ENCODE assay signal across 14 cellular contexts in the genomic region with DNA sequence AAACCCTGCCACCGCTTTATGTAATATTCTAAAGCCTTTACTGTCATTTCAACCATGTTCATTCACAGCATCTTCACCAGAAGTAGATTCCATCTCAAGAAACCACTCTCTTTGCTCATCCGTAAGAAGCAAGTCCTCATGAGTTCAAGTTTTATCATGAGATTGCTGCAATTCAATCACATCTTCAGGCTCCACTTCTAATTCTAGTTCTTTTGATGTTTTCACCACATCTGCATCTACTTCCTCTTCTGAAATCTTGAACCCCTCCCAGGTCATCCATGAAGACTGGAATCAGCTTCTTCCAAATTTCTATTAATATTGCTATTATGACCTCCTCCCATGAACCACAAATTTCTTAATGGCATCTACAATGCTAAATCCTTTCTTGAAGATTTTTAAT.
DNase-seq lines count a peak whose midpoint lies in the region; ATAC-seq and TF ChIP-seq lines count a peak whose summit lies in the region.
"Had no signal": no experiment of that assay in that cellular context is flagged by ENCODE, and none has a peak within 500 bp of the region (broad histone marks: within the 10 kb centered on the region; RNA-seq: fewer than 3 reads in every experiment).

No MANE protein-coding gene starts in this region.

- no peaks in the 10 kb centered on the region for H3K9me2 ChIP-seq in SU-DHL-6 (replicated peaks; ENCODE audit: insufficient read depth, low read length)

- H4K20me1 ChIP-seq in BLaER1 (no peaks in the 10 kb centered on the region; the same call in 1 of the 2 replicates), SU-DHL-6 (ENCODE audit: low read depth, low read length) (peaks cover 8% of the 10 kb centered on the region; the same call in 1 of the 2 replicates)

- H3K79me2 ChIP-seq in SU-DHL-6 (ENCODE audit: insufficient read depth, low read length): peaks cover 100% of the 10 kb centered on the region

- H3K4me1 ChIP-seq in BLaER1 (peaks cover 77% of the 10 kb centered on the region), endodermal cell (ENCODE audit: control insufficient read depth, insufficient read depth, low read length) (peaks cover 14% of the 10 kb centered on the region)
- peaks cover 69% of the 10 kb centered on the region for H3K4me1 ChIP-seq in CD4-positive, CD25-positive, alpha-beta regulatory T cell (ENCODE audit: control insufficient read depth, insufficient read depth, low read length, poor library complexity, severe bottlenecking)

- H3K4me2 ChIP-seq in BLaER1 (peak overlapping the region; percentile 74), SU-DHL-6 (ENCODE audit: low read depth, low read length, poor library complexity, severe bottlenecking) (peak overlapping the region; percentile 67)
- H3K4me2 ChIP-seq: PC-9 had no signal

- peak overlapping the region in 3 of 4 donors; percentile 46 to 73 (median 55) for H3K4me3 Mint-ChIP-seq in CD4-positive, CD25-positive, alpha-beta regulatory T cell
- H3K4me3 Mint-ChIP-seq in endodermal cell: no peak overlapping the region

- no peak overlapping the region for H2AFZ ChIP-seq in SU-DHL-6 (ENCODE audit: low read depth, low read length, severe bottlenecking)
- H2AFZ ChIP-seq: PC-9 had no signal

- H3K36me3 Mint-ChIP-seq in CD4-positive, CD25-positive, alpha-beta regulatory T cell: peaks cover 15% of the 10 kb centered on the region
- peaks cover 15% of the 10 kb centered on the region for H3K36me3 Mint-ChIP-seq in endodermal cell (ENCODE audit: low read depth)

- no peaks in the 10 kb centered on the region for H3K27me3 ChIP-seq in BLaER1
- H3K27me3 ChIP-seq in CD4-positive, CD25-positive, alpha-beta regulatory T cell (ENCODE audit: control insufficient read depth, insufficient read depth, low read length): no peaks in the 10 kb centered on the region
- H3K27me3 ChIP-seq in SU-DHL-6 (ENCODE audit: low read length): no peaks in the 10 kb centered on the region
- no peaks in the 10 kb centered on the region for H3K27me3 ChIP-seq in endodermal cell (ENCODE audit: control insufficient read depth, insufficient read depth, low read length, poor library complexity, severe bottlenecking)

- H3K27ac ChIP-seq in BLaER1: peak overlapping the region; percentile 85; the same call in 1 of the 2 replicates
- H3K27ac ChIP-seq in CD4-positive, CD25-positive, alpha-beta regulatory T cell (ENCODE audit: insufficient read depth, low read length, poor library complexity, severe bottlenecking): no peak overlapping the region
- peak overlapping the region; percentile 87 for H3K27ac ChIP-seq in SU-DHL-6 (ENCODE audit: low read depth, low read length)
- H3K27ac ChIP-seq in endodermal cell (ENCODE audit: low read depth, low read length): no peak overlapping the region
- H3K27ac ChIP-seq: PC-9 had no signal

- DNase-seq in CD4-positive, CD25-positive, alpha-beta regulatory T cell: no peak
- DNase-seq in endodermal cell: no peak
- no peak for DNase-seq in NCI-H2227 (lab: John Stamatoyannopoulos, UW; ENCODE audit: unreplicated experiment)
- no peak for DNase-seq in globus pallidus (ENCODE audit: low spot score)
- DNase-seq: DMS79, HCEC 1CT, NCI-H1417 treated with DMSO at 0.1 percent for 48 hours, NCI-H2081, NCI-H526 treated with DMSO at 0.1 percent for 48 hours, PC-9 had no signal

- 92 to 100% methylated on average over 2 of the region's 2 CpGs for WGBS in endodermal cell (ENCODE audit: insufficient coverage in 1 of 2, insufficient read length in 1 of 2), 2 experiments

- no peak for ATAC-seq in CD4-positive, CD25-positive, alpha-beta regulatory T cell (ENCODE audit: low read depth in 2 of 2)
- ATAC-seq in GM19397 (IDR thresholded peaks at IDR 0.05; ENCODE audit: unreplicated experiment): no peak
- ATAC-seq: HepG2 had no signal

- no peak for TF ChIP-seq CTCF in SU-DHL-6 (IDR thresholded peaks at IDR 0.05; ENCODE audit: insufficient read depth, low read length, poor library complexity, severe bottlenecking)
- no peak for TF ChIP-seq CTCF in endodermal cell (conservative IDR thresholded peaks at IDR 0.05)

- H3K9ac ChIP-seq in BLaER1: no peak overlapping the region
- peak overlapping the region; percentile 41 for H3K9ac ChIP-seq in SU-DHL-6 (ENCODE audit: low read length)
- H3K9ac ChIP-seq in endodermal cell (ENCODE audit: extremely low read depth, low read length, poor library complexity, severe bottlenecking): no peak overlapping the region

- H3K27ac Mint-ChIP-seq in CD4-positive, CD25-positive, alpha-beta regulatory T cell: peak overlapping the region in 2 of 3 donors; percentile 39 to 40
- no peak overlapping the region for H3K27ac Mint-ChIP-seq in endodermal cell

- H3K4me3 ChIP-seq in BLaER1 (no peak overlapping the region), SU-DHL-6 (ENCODE audit: insufficient read depth, low read length, poor library complexity, severe bottlenecking) (peak overlapping the region; percentile 3), endodermal cell (ENCODE audit: low read length) (peak overlapping the region; percentile 46)
- H3K4me3 ChIP-seq in CD4-positive, CD25-positive, alpha-beta regulatory T cell (ENCODE audit: low read depth, low read length): peak overlapping the region; percentile 10
- H3K4me3 ChIP-seq: PC-9 had no signal

- H3K36me3 ChIP-seq in BLaER1: peaks cover 28% of the 10 kb centered on the region
- peaks cover 3% of the 10 kb centered on the region for H3K36me3 ChIP-seq in CD4-positive, CD25-positive, alpha-beta regulatory T cell (ENCODE audit: control insufficient read depth, insufficient read depth, low read length)
- H3K36me3 ChIP-seq in SU-DHL-6 (ENCODE audit: low read length): no peaks in the 10 kb centered on the region
- no peaks in the 10 kb centered on the region for H3K36me3 ChIP-seq in endodermal cell (ENCODE audit: control insufficient read depth, insufficient read depth, low read length)

- peaks cover 63 to 95% (median 83%) of the 10 kb centered on the region in 4 donors for H3K4me1 Mint-ChIP-seq in CD4-positive, CD25-positive, alpha-beta regulatory T cell
- peaks cover 33% of the 10 kb centered on the region for H3K4me1 Mint-ChIP-seq in endodermal cell

- H3K9me3 Mint-ChIP-seq in CD4-positive, CD25-positive, alpha-beta regulatory T cell: peaks cover 0 to 9% (median 6%) of the 10 kb centered on the region in 7 donors
- peaks cover 16% of the 10 kb centered on the region for H3K9me3 Mint-ChIP-seq in endodermal cell

- peaks cover 41% of the 10 kb centered on the region for H3F3A ChIP-seq in SU-DHL-6 (ENCODE audit: insufficient read depth)

- H3K27me3 Mint-ChIP-seq in CD4-positive, CD25-positive, alpha-beta regulatory T cell: no peaks in the 10 kb centered on the region
- H3K27me3 Mint-ChIP-seq in endodermal cell (ENCODE audit: insufficient read depth): no peaks in the 10 kb centered on the region

- peaks cover 32% of the 10 kb centered on the region for H3K9me3 ChIP-seq in BLaER1
- H3K9me3 ChIP-seq in CD4-positive, CD25-positive, alpha-beta regulatory T cell (ENCODE audit: control insufficient read depth in 2 of 2, low read length in 2 of 2): peaks cover 5 to 8% of the 10 kb centered on the region in 2 experiments
- no peaks in the 10 kb centered on the region; the same call in 1 of the 2 replicates for H3K9me3 ChIP-seq in SU-DHL-6 (ENCODE audit: insufficient read depth, low read length)
- peaks cover 24% of the 10 kb centered on the region for H3K9me3 ChIP-seq in endodermal cell (ENCODE audit: control insufficient read depth, low read length)

Comparison
In these comparisons a context has a peak if more than half of its experiments do, and no peak if none do; other contexts are left out.
1. H3K27ac ChIP-seq: peak in BLaER1 (single experiment) and SU-DHL-6 (single experiment); none in CD4-positive, CD25-positive, alpha-beta regulatory T cell (single experiment) and endodermal cell (single experiment).